1 cellular context compared by ENCODE assay signal in genomic region chr12:6767592-6768384, GRCh38.
A peak's percentile ranks its signal among the peaks of the same experiment; 100 is the strongest.
TF ChIP-seq lines count a peak whose summit lies in the region.

No MANE protein-coding gene starts in this region.

TF ChIP-seq in HepG2, 621 proteins besides CTCF, POLR2A, EP300 and RAD21 (continued from another document and continues in another):
- TF ChIP-seq PRDM4 (CRISPR knock-in tag; IDR thresholded peaks at IDR 0.05; ENCODE audit: borderline replicate concordance) (no peak), NFRKB (IDR thresholded peaks at IDR 0.05) (no peak), NCOR1 (IDR thresholded peaks at IDR 0.05; ENCODE audit: borderline replicate concordance, low read length) (peak; percentile 68; the same call in 1 of the 2 replicates), ARNT2 (CRISPR knock-in tag; IDR thresholded peaks at IDR 0.05; ENCODE audit: low read depth) (peak; percentile 71; the same call in 1 of the 2 replicates), E2F2 (CRISPR knock-in tag; IDR thresholded peaks at IDR 0.05; ENCODE audit: borderline replicate concordance) (no peak), ZNF788 (CRISPR knock-in tag; IDR thresholded peaks at IDR 0.05; ENCODE audit: borderline replicate concordance) (peak; percentile 50; the same call in 1 of the 2 replicates), AFF4 (CRISPR knock-in tag; IDR thresholded peaks at IDR 0.05) (no peak), TAF1 (CRISPR knock-in tag; IDR thresholded peaks at IDR 0.05) (peak; percentile 45; the same call in 1 of the 2 replicates), SRY (CRISPR knock-in tag; IDR thresholded peaks at IDR 0.05) (peak; percentile 92), ELF1 (CRISPR knock-in tag; IDR thresholded peaks at IDR 0.05) (no peak), NFE2L2 (IDR thresholded peaks at IDR 0.05; ENCODE audit: low read length) (no peak), ZBTB26 (CRISPR knock-in tag; IDR thresholded peaks at IDR 0.05; ENCODE audit: borderline replicate concordance) (peak; percentile 50; the same call in 1 of the 2 replicates), ZNF501 (CRISPR knock-in tag; IDR thresholded peaks at IDR 0.05) (no peak; the same call in 1 of the 2 replicates), MIXL1 (CRISPR knock-in tag; IDR thresholded peaks at IDR 0.05) (no peak), RXRA (CRISPR knock-in tag; IDR thresholded peaks at IDR 0.05) (peak; percentile 85), THAP11 (CRISPR knock-in tag; IDR thresholded peaks at IDR 0.05) (no peak), PATZ1 (CRISPR knock-in tag; IDR thresholded peaks at IDR 0.05) (peak; percentile 67), ZNF446 (CRISPR knock-in tag; IDR thresholded peaks at IDR 0.05) (0 out of 2 replicates have a peak, but pooled peaks have one; percentile 47), ZNF605 (CRISPR knock-in tag; IDR thresholded peaks at IDR 0.05) (peak; percentile 31; the same call in 1 of the 2 replicates), PBX3 (CRISPR knock-in tag; IDR thresholded peaks at IDR 0.05; ENCODE audit: borderline replicate concordance) (no peak), TEAD3 (CRISPR knock-in tag; optimal IDR thresholded peaks at IDR 0.05; ENCODE audit: borderline replicate concordance) (peak; percentile 34), GATAD2A (CRISPR knock-in tag; IDR thresholded peaks at IDR 0.05) (peak; percentile 61), NCOA1 (CRISPR knock-in tag; IDR thresholded peaks at IDR 0.05) (0 out of 2 replicates have a peak, but pooled peaks have one; percentile 56), MAZ (IDR thresholded peaks at IDR 0.05; ENCODE audit: borderline replicate concordance, low read depth, low read length) (no peak; the same call in 1 of the 2 replicates), MAZ (CRISPR knock-in tag; IDR thresholded peaks at IDR 0.05; ENCODE audit: low read depth) (0 out of 2 replicates have a peak, but pooled peaks have one; percentile 35), KIAA2018 (CRISPR knock-in tag; IDR thresholded peaks at IDR 0.05; ENCODE audit: borderline replicate concordance) (no peak), XRCC5 (optimal IDR thresholded peaks at IDR 0.05; ENCODE audit: low read length) (no peak), ZNF431 (CRISPR knock-in tag; IDR thresholded peaks at IDR 0.05; ENCODE audit: borderline replicate concordance, low read depth) (0 out of 2 replicates have a peak, but pooled peaks have one; percentile 9), HDAC2 (CRISPR knock-in tag; IDR thresholded peaks at IDR 0.05) (peak; percentile 44; the same call in 1 of the 2 replicates), JUND (CRISPR knock-in tag; IDR thresholded peaks at IDR 0.05) (peak; percentile 34; the same call in 1 of the 2 replicates), TAF15 (IDR thresholded peaks at IDR 0.05; ENCODE audit: low read depth, low read length, poor library complexity, severe bottlenecking) (no peak), ZNF691 (CRISPR knock-in tag; IDR thresholded peaks at IDR 0.05; ENCODE audit: borderline replicate concordance, low read depth) (peak; percentile 72; the same call in 1 of the 2 replicates), ZNF275 (CRISPR knock-in tag; IDR thresholded peaks at IDR 0.05; ENCODE audit: borderline replicate concordance) (0 out of 2 replicates have a peak, but pooled peaks have one; percentile 68), MEF2D (CRISPR knock-in tag; IDR thresholded peaks at IDR 0.05) (0 out of 2 replicates have a peak, but pooled peaks have one; percentile 19)
